ENCODE assay signal across 8 cellular contexts in the genomic region with DNA sequence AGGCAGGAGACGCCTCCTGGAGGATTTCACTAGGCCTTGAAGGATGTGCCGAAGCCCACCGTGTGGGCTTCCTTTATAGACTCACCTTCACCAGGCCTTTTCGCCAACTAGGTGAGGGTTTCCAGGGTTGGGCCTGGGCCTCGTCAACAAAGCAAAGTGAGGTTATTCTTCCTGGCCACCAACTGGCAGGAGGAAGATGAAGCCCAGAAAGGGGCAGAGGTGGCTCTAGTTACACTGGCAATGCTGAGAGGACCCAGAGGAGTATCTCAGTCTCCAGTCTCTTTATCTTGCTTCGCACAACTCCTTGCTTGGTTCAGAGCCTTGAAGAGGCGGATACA. TPM values are rescaled to one million over a fixed set of nuclear protein-coding genes. Genes with fewer than 3 reads are reported as not detected.
DNase-seq lines count a peak whose midpoint lies in the region; ATAC-seq and TF ChIP-seq lines count a peak whose summit lies in the region.

No MANE protein-coding gene starts in this region.

- H3K9ac ChIP-seq in subcutaneous abdominal adipose tissue (ENCODE audit: low read length in 5 of 5): peak overlapping the region in 4 of 5 donors; percentile 1 to 57 (median 41)

- no peak for DNase-seq in activated CD4-positive, alpha-beta T cell treated with anti-CD3 and anti-CD28 coated beads for 36 hours
- DNase-seq in activated CD4-positive, alpha-beta T cell treated with anti-CD3 and anti-CD28 coated beads, Interleukin-2, amount 50 U/mL, for 1 hour: no peak
- no peak for DNase-seq in activated T-helper 2 cell treated with anti-CD3 and anti-CD28 coated beads, Interferon-gamma antibody, Interleukin-2, Interleukin-4, amounts not matched to agents 10 μg/mL and 5 μg/mL and 100 μg/mL, durations not matched to agents 14 hours and 24 hours and 36 hours (ENCODE audit: low spot score)
- DNase-seq in left lung: no peak
- no peak for DNase-seq in activated CD4-positive, CD25-positive, alpha-beta regulatory T cell treated with anti-CD3 and anti-CD28 coated beads, Interleukin-2, amount 50 U/mL, for 72 hours

- no peak for TF ChIP-seq CTCF in left lung (IDR thresholded peaks at IDR 0.05)

- peaks cover 29% of the 10 kb centered on the region for H3K4me1 Mint-ChIP-seq in activated CD4-positive, alpha-beta T cell treated with anti-CD3 and anti-CD28 coated beads for 36 hours
- H3K4me1 Mint-ChIP-seq in activated T-helper 2 cell treated with anti-CD3 and anti-CD28 coated beads, Interferon-gamma antibody, Interleukin-2, Interleukin-4, amounts not matched to agents 10 μg/mL and 5 μg/mL and 100 μg/mL, durations not matched to agents 14 hours and 24 hours and 36 hours (ENCODE audit: low read depth): peaks cover 31% of the 10 kb centered on the region

- peaks cover 5% of the 10 kb centered on the region for H3K36me3 Mint-ChIP-seq in activated CD4-positive, alpha-beta T cell treated with anti-CD3 and anti-CD28 coated beads for 36 hours (ENCODE audit: low read depth)
- H3K36me3 Mint-ChIP-seq in activated T-helper 2 cell treated with anti-CD3 and anti-CD28 coated beads, Interferon-gamma antibody, Interleukin-2, Interleukin-4, amounts not matched to agents 10 μg/mL and 5 μg/mL and 100 μg/mL, durations not matched to agents 14 hours and 24 hours and 36 hours (ENCODE audit: low read depth): peaks cover 13% of the 10 kb centered on the region

- no peaks in the 10 kb centered on the region for H3K9me3 Mint-ChIP-seq in activated CD4-positive, alpha-beta T cell treated with anti-CD3 and anti-CD28 coated beads for 36 hours (ENCODE audit: low read depth)
- H3K9me3 Mint-ChIP-seq in activated T-helper 2 cell treated with anti-CD3 and anti-CD28 coated beads, Interferon-gamma antibody, Interleukin-2, Interleukin-4, amounts not matched to agents 10 μg/mL and 5 μg/mL and 100 μg/mL, durations not matched to agents 14 hours and 24 hours and 36 hours: no peaks in the 10 kb centered on the region

- no peaks in the 10 kb centered on the region for H3K36me3 ChIP-seq in left lung
- H3K36me3 ChIP-seq in subcutaneous abdominal adipose tissue (ENCODE audit: control insufficient read depth in 5 of 5, insufficient read depth in 5 of 5, low read length in 5 of 5): no peaks in the 10 kb centered on the region

- H3K4me3 ChIP-seq in left lung (peak overlapping the region in 1 of 2 donors; percentile 72), subcutaneous abdominal adipose tissue (ENCODE audit: low read depth in 1 of 5, low read length in 5 of 5) (peak overlapping the region in 4 of 5 donors; percentile 46 to 80 (median 75))

- peak overlapping the region; percentile 92 for H3K4me3 Mint-ChIP-seq in activated CD4-positive, alpha-beta T cell treated with anti-CD3 and anti-CD28 coated beads for 36 hours
- peak overlapping the region; percentile 89 for H3K4me3 Mint-ChIP-seq in activated T-helper 2 cell treated with anti-CD3 and anti-CD28 coated beads, Interferon-gamma antibody, Interleukin-2, Interleukin-4, amounts not matched to agents 10 μg/mL and 5 μg/mL and 100 μg/mL, durations not matched to agents 14 hours and 24 hours and 36 hours (ENCODE audit: low read depth)

- CTCF ChIA-PET in activated CD4-positive, alpha-beta T cell treated with anti-CD3 and anti-CD28 coated beads for 36 hours (lab: Charles Lee): interaction anchor here (0.6 kb wide), 1 partner anchor 9 kb away, joined by 4 read pairs; no protein-coding TSS in a partner anchor

- H3K4me1 ChIP-seq in left lung (peaks cover 16 to 46% of the 10 kb centered on the region in 2 donors), subcutaneous abdominal adipose tissue (ENCODE audit: control insufficient read depth in 5 of 5, insufficient read depth in 5 of 5, low read length in 5 of 5) (peaks cover 2 to 55% (median 29%) of the 10 kb centered on the region in 5 donors)

- ATAC-seq in activated CD4-positive, alpha-beta T cell treated with anti-CD3 and anti-CD28 coated beads for 36 hours: peak; percentile 3
- ATAC-seq in left lung (no peak), GM18909 (IDR thresholded peaks at IDR 0.05; ENCODE audit: poor library complexity, unreplicated experiment) (no peak), GM21825 (IDR thresholded peaks at IDR 0.05; ENCODE audit: unreplicated experiment) (no peak)

- H3K27ac Mint-ChIP-seq in activated CD4-positive, alpha-beta T cell treated with anti-CD3 and anti-CD28 coated beads for 36 hours: peak overlapping the region; percentile 60
- peak overlapping the region; percentile 64 for H3K27ac Mint-ChIP-seq in activated T-helper 2 cell treated with anti-CD3 and anti-CD28 coated beads, Interferon-gamma antibody, Interleukin-2, Interleukin-4, amounts not matched to agents 10 μg/mL and 5 μg/mL and 100 μg/mL, durations not matched to agents 14 hours and 24 hours and 36 hours

- H3K27me3 Mint-ChIP-seq in activated CD4-positive, alpha-beta T cell treated with anti-CD3 and anti-CD28 coated beads for 36 hours: no peaks in the 10 kb centered on the region
- H3K27me3 Mint-ChIP-seq in activated T-helper 2 cell treated with anti-CD3 and anti-CD28 coated beads, Interferon-gamma antibody, Interleukin-2, Interleukin-4, amounts not matched to agents 10 μg/mL and 5 μg/mL and 100 μg/mL, durations not matched to agents 14 hours and 24 hours and 36 hours (ENCODE audit: low read depth): no peaks in the 10 kb centered on the region

- H3K27ac ChIP-seq in left lung: peak overlapping the region; percentile 79 to 95
- H3K27ac ChIP-seq in subcutaneous abdominal adipose tissue (ENCODE audit: low read depth, low read length): no peak overlapping the region

- intact Hi-C loops in activated CD4-positive, alpha-beta T cell treated with anti-CD3 and anti-CD28 coated beads for 36 hours (cut with DNase I, micrococcal nuclease): loop anchor here (1.0 to 2.0 kb wide), 14 partner anchors 18 to 1153 kb away; a partner anchor contains a TSS
- intact Hi-C loops in activated T-helper 2 cell treated with anti-CD3 and anti-CD28 coated beads, Interferon-gamma antibody, Interleukin-2, Interleukin-4, amounts not matched to agents 10 μg/mL and 5 μg/mL and 100 μg/mL, durations not matched to agents 14 hours and 24 hours and 36 hours (cut with micrococcal nuclease): loop anchor here (1.0 to 5.0 kb wide), 3 partner anchors 24 to 386 kb away; a partner anchor contains a TSS
- intact Hi-C loops in left lung (cut with DNase I): no loop called here

- no peaks in the 10 kb centered on the region for H3K9me3 ChIP-seq in left lung
- H3K9me3 ChIP-seq in subcutaneous abdominal adipose tissue (ENCODE audit: control insufficient read depth in 5 of 5, low read length in 5 of 5): no peaks in the 10 kb centered on the region

- no peaks in the 10 kb centered on the region for H3K27me3 ChIP-seq in left lung
- no peaks in the 10 kb centered on the region for H3K27me3 ChIP-seq in subcutaneous abdominal adipose tissue (ENCODE audit: control insufficient read depth in 5 of 5, insufficient read depth in 4 of 5, low read length in 5 of 5)

- POLR2A ChIA-PET in activated CD4-positive, alpha-beta T cell treated with anti-CD3 and anti-CD28 coated beads for 36 hours (lab: Charles Lee): no interaction called here

RNA-seq across cellular contexts. Expression of a gene that starts 0.4 kb away (rescaled TPM):
- 10 to 100 TPM; 18.5 to 21.3 TPM for total RNA-seq in activated CD4-positive, alpha-beta T cell treated with anti-CD3 and anti-CD28 coated beads for 36 hours
- total RNA-seq in activated T-helper 2 cell treated with anti-CD3 and anti-CD28 coated beads, Interferon-gamma antibody, Interleukin-2, Interleukin-4, amounts not matched to agents 10 μg/mL and 5 μg/mL and 100 μg/mL, durations not matched to agents 14 hours and 24 hours and 36 hours: 33.5 and 34.5 TPM in 2 replicates
- total RNA-seq in left lung: 10 to 100 TPM; 11.7 to 30.7 TPM

Comparison
In these comparisons a context has a peak if more than half of its experiments do, and no peak if none do; other contexts are left out.
1. intact Hi-C loops: an anchor here in activated CD4-positive, alpha-beta T cell treated with anti-CD3 and anti-CD28 coated beads for 36 hours (1.0 to 2.0 kb wide) and activated T-helper 2 cell treated with anti-CD3 and anti-CD28 coated beads, Interferon-gamma antibody, Interleukin-2, Interleukin-4, amounts not matched to agents 10 μg/mL and 5 μg/mL and 100 μg/mL, durations not matched to agents 14 hours and 24 hours and 36 hours (1.0 to 5.0 kb wide); none called in left lung.